In genomic region chr3:123547881-123548534, GRCh38 we compare ENCODE assay signal across 29 cellular contexts. TPM values are rescaled to one million over a fixed set of nuclear protein-coding genes. Genes with fewer than 3 reads are reported as not detected.
DNase-seq lines count a peak whose midpoint lies in the region; ATAC-seq and TF ChIP-seq lines count a peak whose summit lies in the region.
"Had no signal": no experiment of that assay in that cellular context is flagged by ENCODE, and none has a peak within 500 bp of the region (broad histone marks: within the 10 kb centered on the region; RNA-seq: fewer than 3 reads in every experiment).

No MANE protein-coding gene starts in this region.

- H3K27ac ChIP-seq in esophagus (ENCODE audit: low read depth in 2 of 2, low read length in 1 of 2) (peak overlapping the region; percentile 75 to 91), sigmoid colon (peak overlapping the region in 2 of 4 donors; percentile 63 to 65)

- peaks cover 0 to 4% of the 10 kb centered on the region in 2 donors for H3K4me1 ChIP-seq in esophagus (ENCODE audit: control insufficient read depth in 2 of 2, insufficient read depth in 2 of 2, low read length in 1 of 2)
- peaks cover 0 to 31% (median 29%) of the 10 kb centered on the region in 4 donors for H3K4me1 ChIP-seq in sigmoid colon

- CTCF ChIA-PET in WTC11 (lab: Charles Lee): interaction anchor here (1.5 to 3.1 kb wide), 2 partner anchors 11 to 23 kb away, joined by 3 to 13 read pairs; no protein-coding TSS in a partner anchor
- CTCF ChIA-PET in activated naive CD4-positive, alpha-beta T cell treated with anti-CD3 and anti-CD28 coated beads, Interleukin-2, amount 10 ng/mL, durations not matched to agents 7 days and 5 days (lab: Charles Lee): interaction anchor here (0.8 to 1.5 kb wide), 2 partner anchors 11 to 12 kb away, joined by 3 to 4 read pairs; no protein-coding TSS in a partner anchor

- peaks cover 0 to 11% of the 10 kb centered on the region in 2 donors for H3K36me3 ChIP-seq in esophagus (ENCODE audit: control insufficient read depth in 2 of 2, insufficient read depth in 2 of 2, low read length in 1 of 2)
- peaks cover 0 to 10% (median 2%) of the 10 kb centered on the region in 4 donors for H3K36me3 ChIP-seq in sigmoid colon

- H3K36me3 Mint-ChIP-seq in WTC11: peaks cover 19% of the 10 kb centered on the region
- peaks cover 5 to 8% of the 10 kb centered on the region in 2 donors for H3K36me3 Mint-ChIP-seq in activated T-cell treated with anti-CD3 and anti-CD28 coated beads, Interleukin-2, amount 50 U/mL, for 72 hours (ENCODE audit: insufficient read depth in 2 of 2)
- peaks cover 8% of the 10 kb centered on the region for H3K36me3 Mint-ChIP-seq in activated naive CD4-positive, alpha-beta T cell treated with anti-CD3 and anti-CD28 coated beads, Interleukin-2, amount 10 ng/mL, durations not matched to agents 7 days and 5 days

- no peak for ATAC-seq in WTC11
- ATAC-seq in left ventricle myocardium superior: peak; percentile 67
- no peak for ATAC-seq in HG02798 (IDR thresholded peaks at IDR 0.05; ENCODE audit: poor library complexity, unreplicated experiment)
- no peak for ATAC-seq in HG03045 (IDR thresholded peaks at IDR 0.05; ENCODE audit: unreplicated experiment)
- ATAC-seq in activated T-cell treated with anti-CD3 and anti-CD28 coated beads, Interleukin-2, amount 50 U/mL, for 72 hours (replicated peaks in 1 of 2): no peak
- ATAC-seq: activated CD4-positive, CD25-positive, alpha-beta regulatory T cell treated with anti-CD3 and anti-CD28 coated beads, Interleukin-2, amount 50 U/mL, for 24 hours; activated T-helper 17 cell treated with anti-CD3 and anti-CD28 coated beads, Interleukin-2, amount 50 U/mL, for 72 hours; stimulated activated naive CD8-positive, alpha-beta T cell treated with anti-CD3 and anti-CD28 coated beads, Interleukin-15, amount 100 ng/mL, for 72 hours had no signal

- no peak for TF ChIP-seq CTCF in WTC11 (IDR thresholded peaks at IDR 0.05)
- TF ChIP-seq CTCF in sigmoid colon (IDR thresholded peaks at IDR 0.05): no peak

- POLR2A ChIA-PET in WTC11 (lab: Charles Lee): no interaction called here

- 0 out of 2 replicates have a peak overlapping the region, but pooled peaks have one; percentile 53 for H3K27ac Mint-ChIP-seq in WTC11
- H3K27ac Mint-ChIP-seq in activated T-cell treated with anti-CD3 and anti-CD28 coated beads, Interleukin-2, amount 50 U/mL, for 72 hours: no peak overlapping the region
- H3K27ac Mint-ChIP-seq in activated naive CD4-positive, alpha-beta T cell treated with anti-CD3 and anti-CD28 coated beads, Interleukin-2, amount 10 ng/mL, durations not matched to agents 7 days and 5 days: no peak overlapping the region
- H3K27ac Mint-ChIP-seq: activated T-helper 17 cell treated with anti-CD3 and anti-CD28 coated beads, Interleukin-2, amount 50 U/mL, for 72 hours; brain; CD4-positive, alpha-beta T cell; HFFc6 had no signal

- peaks cover 9% of the 10 kb centered on the region for H3K9me3 Mint-ChIP-seq in WTC11
- H3K9me3 Mint-ChIP-seq in activated T-cell treated with anti-CD3 and anti-CD28 coated beads, Interleukin-2, amount 50 U/mL, for 72 hours: no peaks in the 10 kb centered on the region
- no peaks in the 10 kb centered on the region for H3K9me3 Mint-ChIP-seq in activated naive CD4-positive, alpha-beta T cell treated with anti-CD3 and anti-CD28 coated beads, Interleukin-2, amount 10 ng/mL, durations not matched to agents 7 days and 5 days
- H3K9me3 Mint-ChIP-seq: activated T-helper 17 cell treated with anti-CD3 and anti-CD28 coated beads, Interleukin-2, amount 50 U/mL, for 72 hours; stimulated activated naive CD8-positive, alpha-beta T cell treated with anti-CD3 and anti-CD28 coated beads, Interleukin-15, amount 100 ng/mL, for 72 hours had no signal

- no peak for TF ChIP-seq POLR2A in sigmoid colon (IDR thresholded peaks at IDR 0.05)

- no peaks in the 10 kb centered on the region for H3K27me3 ChIP-seq in esophagus (ENCODE audit: control insufficient read depth in 1 of 2, insufficient read depth in 2 of 2, low read length in 2 of 2)
- H3K27me3 ChIP-seq in sigmoid colon: no peaks in the 10 kb centered on the region

- no peak overlapping the region for H3K4me3 ChIP-seq in esophagus (ENCODE audit: low read depth in 1 of 2, low read length in 2 of 2)
- H3K4me3 ChIP-seq in sigmoid colon: no peak overlapping the region

- H3K4me3 Mint-ChIP-seq in WTC11: no peak overlapping the region
- no peak overlapping the region for H3K4me3 Mint-ChIP-seq in activated T-cell treated with anti-CD3 and anti-CD28 coated beads, Interleukin-2, amount 50 U/mL, for 72 hours
- no peak overlapping the region for H3K4me3 Mint-ChIP-seq in activated naive CD4-positive, alpha-beta T cell treated with anti-CD3 and anti-CD28 coated beads, Interleukin-2, amount 10 ng/mL, durations not matched to agents 7 days and 5 days
- H3K4me3 Mint-ChIP-seq: activated T-helper 17 cell treated with anti-CD3 and anti-CD28 coated beads, Interleukin-2, amount 50 U/mL, for 72 hours; brain; CD4-positive, alpha-beta T cell; HFFc6; nephron; stimulated activated naive CD8-positive, alpha-beta T cell treated with anti-CD3 and anti-CD28 coated beads, Interleukin-15, amount 100 ng/mL, for 72 hours had no signal

- H3K9me3 ChIP-seq in esophagus (ENCODE audit: control insufficient read depth in 2 of 2, insufficient read depth in 1 of 2, low read depth in 1 of 2, low read length in 1 of 2): no peaks in the 10 kb centered on the region
- H3K9me3 ChIP-seq in sigmoid colon: peaks cover 0 to 4% (median 0%) of the 10 kb centered on the region in 4 donors

- H3K27me3 Mint-ChIP-seq in WTC11 (ENCODE audit: low read depth): no peaks in the 10 kb centered on the region
- no peaks in the 10 kb centered on the region for H3K27me3 Mint-ChIP-seq in activated T-cell treated with anti-CD3 and anti-CD28 coated beads, Interleukin-2, amount 50 U/mL, for 72 hours (ENCODE audit: low read depth)
- no peaks in the 10 kb centered on the region for H3K27me3 Mint-ChIP-seq in activated naive CD4-positive, alpha-beta T cell treated with anti-CD3 and anti-CD28 coated beads, Interleukin-2, amount 10 ng/mL, durations not matched to agents 7 days and 5 days
- H3K27me3 Mint-ChIP-seq: activated T-helper 17 cell treated with anti-CD3 and anti-CD28 coated beads, Interleukin-2, amount 50 U/mL, for 72 hours; brain; CD4-positive, alpha-beta T cell; stimulated activated naive CD8-positive, alpha-beta T cell treated with anti-CD3 and anti-CD28 coated beads, Interleukin-15, amount 100 ng/mL, for 72 hours had no signal

- no peak for DNase-seq in WTC11 (ENCODE audit: low spot score)
- peak; percentile 50 for DNase-seq in left ventricle myocardium superior
- peak; percentile 81 for DNase-seq in sigmoid colon
- DNase-seq in activated T-cell treated with anti-CD3 and anti-CD28 coated beads, Interleukin-2, amount 50 U/mL, for 72 hours: no peak
- DNase-seq in activated naive CD4-positive, alpha-beta T cell treated with anti-CD3 and anti-CD28 coated beads, Interleukin-2, amount 10 ng/mL, durations not matched to agents 7 days and 5 days: no peak
- DNase-seq: activated CD4-positive, alpha-beta T cell treated with anti-CD3 and anti-CD28 coated beads, Interleukin-2, amount 50 U/mL, for 4 hours; activated naive CD4-positive, alpha-beta T cell treated with anti-CD3 and anti-CD28 coated beads, Interleukin-2, amount 50 U/mL, for 16 hours; CD4-positive, alpha-beta T cell; foreskin fibroblast; GOT3; HFFc6; KG1; kidney; mammary epithelial cell; NCI-H1105 treated with DMSO at 0.1 percent for 48 hours; NCI-H2029 treated with DMSO at 0.1 percent for 48 hours; NCI-H2227 treated with DMSO at 0.1 percent for 48 hours; NCI-H69; SHP77; stimulated activated CD4-positive, alpha-beta T cell treated with anti-CD3 and anti-CD28 coated beads, Interleukin-2, amount 100 ng/mL, for 48 hours; stimulated activated naive CD8-positive, alpha-beta T cell treated with anti-CD3 and anti-CD28 coated beads, Interleukin-15, amount 100 ng/mL, for 72 hours; T-helper 2 cell had no signal

- TF ChIP-seq EP300 in sigmoid colon (IDR thresholded peaks at IDR 0.05): no peak

- 69 to 71% methylated on average over 8 of the region's 8 CpGs for WGBS in esophagus, 2 donors
- WGBS in sigmoid colon, 2 donors: 82 to 84% methylated on average over 8 of the region's 8 CpGs

- no peaks in the 10 kb centered on the region for H3K4me1 Mint-ChIP-seq in WTC11
- no peaks in the 10 kb centered on the region for H3K4me1 Mint-ChIP-seq in activated T-cell treated with anti-CD3 and anti-CD28 coated beads, Interleukin-2, amount 50 U/mL, for 72 hours (ENCODE audit: low read depth)
- H3K4me1 Mint-ChIP-seq in activated naive CD4-positive, alpha-beta T cell treated with anti-CD3 and anti-CD28 coated beads, Interleukin-2, amount 10 ng/mL, durations not matched to agents 7 days and 5 days: no peaks in the 10 kb centered on the region
- H3K4me1 Mint-ChIP-seq: stimulated activated naive CD8-positive, alpha-beta T cell treated with anti-CD3 and anti-CD28 coated beads, Interleukin-15, amount 100 ng/mL, for 72 hours had no signal

- intact Hi-C loops in left ventricle myocardium superior (cut with micrococcal nuclease) (no loop called here), sigmoid colon (cut with DNase I) (no loop called here)

TF ChIP-seq in WTC11, 78 proteins besides CTCF, POLR2A, EP300 and RAD21 (continues in another document):
- TF ChIP-seq TP53 (CRISPR knock-in tag; IDR thresholded peaks at IDR 0.05) (no peak), USF1 (CRISPR knock-in tag; IDR thresholded peaks at IDR 0.05) (no peak)

RNA-seq across cellular contexts. Expression of gene HACD2, which starts 36.8 kb away (rescaled TPM):
- 25.9 to 27.7 TPM (median 26.1 TPM) in 3 replicates for total RNA-seq in WTC11 (2021)
- 10 to 100 TPM; 12.0 to 17.1 TPM for polyA plus RNA-seq in esophagus
- total RNA-seq in left ventricle myocardium superior: 10.5 TPM
- 10 to 100 TPM; 15.3 to 26.4 (median 19.2) TPM for total RNA-seq in sigmoid colon
- polyA plus RNA-seq in sigmoid colon: 10 to 100 TPM in 1 of 3 donors, 1 to 10 TPM in 2; 6.6 to 24.9 (median 7.6) TPM
- total RNA-seq in activated T-cell treated with anti-CD3 and anti-CD28 coated beads, Interleukin-2, amount 50 U/mL, for 72 hours: 10 to 100 TPM; 27.1 to 30.0 TPM

Comparison
In these comparisons a context has a peak if more than half of its experiments do, and no peak if none do; other contexts are left out.
1. DNase-seq: peak in left ventricle myocardium superior (single experiment) and sigmoid colon (single experiment); none in WTC11 (single experiment), activated T-cell treated with anti-CD3 and anti-CD28 coated beads, Interleukin-2, amount 50 U/mL, for 72 hours (0 of 2) and activated naive CD4-positive, alpha-beta T cell treated with anti-CD3 and anti-CD28 coated beads, Interleukin-2, amount 10 ng/mL, durations not matched to agents 7 days and 5 days (single experiment).